In genomic region chr10:21810582-21811244, GRCh38 we compare ENCODE assay signal across 1 cellular context.
TF ChIP-seq lines count a peak whose summit lies in the region.

No MANE protein-coding gene starts in this region.

TF ChIP-seq in IMR-90, 13 proteins besides CTCF, POLR2A, EP300 and RAD21 (continued from another document):
- no peak for TF ChIP-seq ELK1 (IDR thresholded peaks at IDR 0.05; ENCODE audit: borderline replicate concordance, low read depth, low read length)
- TF ChIP-seq CHD1 (IDR thresholded peaks at IDR 0.05; ENCODE audit: low read depth, low read length) = no peak
- no peak for TF ChIP-seq NFE2L2 (IDR thresholded peaks at IDR 0.05; ENCODE audit: low read depth, low read length)
